ENCODE assay signal across 2 cellular contexts in the genomic region with DNA sequence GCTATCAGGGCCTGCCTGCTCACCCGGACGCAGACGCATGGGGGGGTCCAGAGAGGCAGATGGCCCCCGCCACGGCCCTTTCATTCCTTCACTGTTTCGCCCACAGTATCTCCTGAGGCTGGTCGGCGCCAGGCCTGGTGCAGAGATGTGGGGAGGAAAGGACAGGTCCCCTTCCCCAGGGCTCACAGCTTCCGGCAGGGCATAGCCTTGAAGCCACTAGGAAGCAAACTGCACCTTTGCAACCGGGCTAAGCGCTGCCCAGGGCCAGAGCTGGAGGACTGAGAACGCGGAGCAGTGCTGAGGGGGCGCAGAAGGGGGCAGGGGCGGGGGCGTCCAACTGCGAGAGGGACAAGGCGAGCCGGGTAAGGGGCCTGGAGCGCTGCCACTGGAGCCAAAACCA.
TF ChIP-seq lines count a peak whose summit lies in the region.

No MANE protein-coding gene starts in this region.

TF ChIP-seq in IMR-90, 13 proteins besides CTCF, POLR2A, EP300 and RAD21:
- TF ChIP-seq MAZ (IDR thresholded peaks at IDR 0.05; ENCODE audit: borderline replicate concordance, low read depth, low read length) = no peak
- TF ChIP-seq USF2 (IDR thresholded peaks at IDR 0.05; ENCODE audit: low read depth, low read length) = no peak
- TF ChIP-seq ELK1 (IDR thresholded peaks at IDR 0.05; ENCODE audit: borderline replicate concordance, low read depth, low read length) = no peak
- no peak for TF ChIP-seq MAFK (IDR thresholded peaks at IDR 0.05; ENCODE audit: low read depth, low read length)
- no peak for TF ChIP-seq NFE2L2 (IDR thresholded peaks at IDR 0.05; ENCODE audit: low read depth, low read length)
- TF ChIP-seq FOS (IDR thresholded peaks at IDR 0.05; ENCODE audit: low read depth, low read length) = no peak
- no peak for TF ChIP-seq RFX5 (IDR thresholded peaks at IDR 0.05; ENCODE audit: low read depth, low read length)
- no peak for TF ChIP-seq SMC3 (IDR thresholded peaks at IDR 0.05; ENCODE audit: low read depth, low read length)
- TF ChIP-seq BHLHE40 (IDR thresholded peaks at IDR 0.05; ENCODE audit: low read depth, low read length) = no peak
- no peak for TF ChIP-seq MXI1 (IDR thresholded peaks at IDR 0.05; ENCODE audit: borderline replicate concordance, low read depth, low read length)
- TF ChIP-seq CEBPB (IDR thresholded peaks at IDR 0.05; ENCODE audit: low read depth, low read length) = no peak
- no peak for TF ChIP-seq CHD1 (IDR thresholded peaks at IDR 0.05; ENCODE audit: low read depth, low read length)
- no peak for TF ChIP-seq RCOR1 (IDR thresholded peaks at IDR 0.05; ENCODE audit: insufficient replicate concordance, low read length)

TF ChIP-seq in H1, 55 proteins besides CTCF, POLR2A, EP300 and RAD21:
- no peak for TF ChIP-seq E2F6 (IDR thresholded peaks at IDR 0.05)
- no peak for TF ChIP-seq SP2 (IDR thresholded peaks at IDR 0.05; ENCODE audit: low read length)
- TF ChIP-seq SUZ12 (IDR thresholded peaks at IDR 0.05; ENCODE audit: low read length) = no peak
- no peak for TF ChIP-seq KDM4A (IDR thresholded peaks at IDR 0.05; ENCODE audit: low read depth, low read length, severe bottlenecking)
- no peak for TF ChIP-seq NANOG (IDR thresholded peaks at IDR 0.05; ENCODE audit: insufficient read depth, low read depth, low read length, poor library complexity, severe bottlenecking)
- TF ChIP-seq MAFK (IDR thresholded peaks at IDR 0.05; ENCODE audit: low read depth, low read length) = no peak
- TF ChIP-seq ZNF274 (IDR thresholded peaks at IDR 0.05; ENCODE audit: borderline replicate concordance, extremely low read depth, low read length) = no peak
- TF ChIP-seq CHD2 (IDR thresholded peaks at IDR 0.05; ENCODE audit: low read length) = no peak
- TF ChIP-seq KDM5A (IDR thresholded peaks at IDR 0.05; ENCODE audit: low read length) = no peak
- no peak for TF ChIP-seq GTF2F1 (IDR thresholded peaks at IDR 0.05; ENCODE audit: borderline replicate concordance, low read depth, low read length)
- TF ChIP-seq SRF (IDR thresholded peaks at IDR 0.05; ENCODE audit: low read depth, low read length) = no peak
- TF ChIP-seq ASH2L (IDR thresholded peaks at IDR 0.05; ENCODE audit: low read length) = no peak
- no peak for TF ChIP-seq CTBP2 (IDR thresholded peaks at IDR 0.05; ENCODE audit: borderline replicate concordance, insufficient read depth, insufficient read length, low read length)
- no peak for TF ChIP-seq TAF7 (optimal IDR thresholded peaks at IDR 0.05; ENCODE audit: borderline replicate concordance, low read depth, low read length)
- TF ChIP-seq HDAC2 (IDR thresholded peaks at IDR 0.05; ENCODE audit: borderline replicate concordance in 1 of 2, low read depth in 2 of 2, low read length in 2 of 2) = no peak
- TF ChIP-seq KDM1A (IDR thresholded peaks at IDR 0.05; ENCODE audit: borderline replicate concordance, low read length) = no peak
- no peak for TF ChIP-seq HDAC6 (IDR thresholded peaks at IDR 0.05; ENCODE audit: low read depth, low read length)
- TF ChIP-seq MAX (IDR thresholded peaks at IDR 0.05) = no peak
- TF ChIP-seq CREB1 (IDR thresholded peaks at IDR 0.05) = no peak
- no peak for TF ChIP-seq JUND (IDR thresholded peaks at IDR 0.05; ENCODE audit: low read length)
TF ChIP-seq in H1: peak in this region for 0.
